Comparison of ENCODE assay signal across 7 cellular contexts in the genomic region with DNA sequence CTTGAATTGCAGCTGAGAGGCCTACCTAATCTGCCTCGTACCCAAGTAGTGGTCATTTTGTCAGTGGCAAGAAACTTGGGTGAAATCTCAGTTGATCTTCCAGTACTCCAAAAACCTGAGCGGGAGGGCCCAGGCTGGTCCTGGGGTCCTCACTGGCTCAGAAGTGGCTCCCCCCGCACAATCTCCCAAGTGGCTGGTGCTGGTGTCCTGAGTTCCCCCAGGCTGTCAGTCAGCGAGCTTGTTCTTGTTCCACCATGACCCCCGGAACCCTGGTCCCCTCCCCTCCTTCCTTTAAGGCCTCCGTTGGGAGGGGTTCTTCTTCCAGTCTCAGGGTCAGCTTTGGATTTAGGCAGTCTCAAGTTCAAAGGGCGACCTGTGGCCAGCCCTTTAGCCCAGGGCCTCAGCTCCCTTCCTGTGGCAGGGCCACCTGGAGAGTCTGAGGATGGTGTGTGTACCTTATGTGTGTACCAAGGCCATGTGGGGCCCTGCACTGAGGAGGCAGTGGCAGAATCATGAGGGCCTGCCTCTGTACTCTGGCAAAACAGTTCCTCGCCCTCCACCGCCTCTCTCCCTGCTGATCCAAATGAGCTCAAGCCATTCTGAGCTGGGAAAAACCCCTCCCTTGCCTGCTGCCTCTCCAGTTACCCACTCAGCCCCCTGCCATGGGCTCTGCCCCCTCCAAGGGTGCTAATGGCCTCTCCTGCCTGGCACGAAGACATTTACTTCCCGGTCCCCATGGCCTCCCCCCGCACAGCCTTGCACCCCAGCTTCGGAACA. TPM values are rescaled to one million over a fixed set of nuclear protein-coding genes. Genes with fewer than 3 reads are reported as not detected.
DNase-seq lines count a peak whose midpoint lies in the region; ATAC-seq and TF ChIP-seq lines count a peak whose summit lies in the region.
"Had no signal": no experiment of that assay in that cellular context is flagged by ENCODE, and none has a peak within 500 bp of the region (broad histone marks: within the 10 kb centered on the region; RNA-seq: fewer than 3 reads in every experiment).

No MANE protein-coding gene starts in this region.

- H3K9me3 ChIP-seq in left ventricle myocardium inferior (replicated peaks) (no peaks in the 10 kb centered on the region), uterus (no peaks in the 10 kb centered on the region)

- peaks cover 28% of the 10 kb centered on the region for H3K27me3 Mint-ChIP-seq in glutamatergic neuron (ENCODE audit: unreplicated experiment)

- no peak for ATAC-seq in Right ventricle myocardium inferior

- H3K4me1 Mint-ChIP-seq in glutamatergic neuron (ENCODE audit: low read depth, unreplicated experiment), result peaks cover 39% of the 10 kb centered on the region

- peak overlapping the region; percentile 67 for H3K27ac ChIP-seq in left ventricle myocardium inferior (replicated peaks)
- peak overlapping the region; percentile 77 to 86 for H3K27ac ChIP-seq in uterus

- peak overlapping the region; percentile 38 for H3K4me3 Mint-ChIP-seq in glutamatergic neuron (ENCODE audit: unreplicated experiment)

- peak overlapping the region; percentile 79 for H3K27ac Mint-ChIP-seq in glutamatergic neuron (ENCODE audit: unreplicated experiment)

- H3K36me3 Mint-ChIP-seq in glutamatergic neuron (ENCODE audit: unreplicated experiment), result no peaks in the 10 kb centered on the region

- H3K27me3 ChIP-seq in left ventricle myocardium inferior (ENCODE audit: low read depth) (peaks cover 58% of the 10 kb centered on the region), uterus (no peaks in the 10 kb centered on the region)

- H3K36me3 ChIP-seq in left ventricle myocardium inferior (no peaks in the 10 kb centered on the region), uterus (no peaks in the 10 kb centered on the region)

- TF ChIP-seq CTCF in left ventricle myocardium inferior (IDR thresholded peaks at IDR 0.05; ENCODE audit: borderline replicate concordance) (no peak), glutamatergic neuron (IDR thresholded peaks at IDR 0.05; ENCODE audit: partially characterized antibody, unreplicated experiment) (no peak), uterus (IDR thresholded peaks at IDR 0.05) (no peak)

- no peak for DNase-seq in left ventricle myocardium inferior
- DNase-seq in Right ventricle myocardium inferior (ENCODE audit: missing footprints), result no peak
- DNase-seq in glutamatergic neuron, result no peak
- peak in 1 of 2 donors; percentile 30 for DNase-seq in uterus
- DNase-seq in activated CD4-positive, CD25-positive, alpha-beta regulatory T cell treated with anti-CD3 and anti-CD28 coated beads, Interleukin-2, amount 50 U/mL, for 72 hours, result no peak
- DNase-seq in cerebellum (ENCODE audit: low spot score), result no peak
- DNase-seq: NCI-H774 had no signal

- peaks cover 53% of the 10 kb centered on the region for H3K4me1 ChIP-seq in left ventricle myocardium inferior
- H3K4me1 ChIP-seq in uterus, result peaks cover 0 to 24% of the 10 kb centered on the region in 2 donors

- H3K4me3 ChIP-seq in left ventricle myocardium inferior, result no peak overlapping the region
- no peak overlapping the region for H3K4me3 ChIP-seq in uterus

- H3K9me3 Mint-ChIP-seq in glutamatergic neuron (ENCODE audit: unreplicated experiment), result peaks cover 28% of the 10 kb centered on the region

- intact Hi-C loops in left ventricle myocardium inferior (cut with micrococcal nuclease), result no loop called here
- intact Hi-C loops in Right ventricle myocardium inferior (cut with DNase I), result no loop called here
- intact Hi-C loops in uterus (cut with DNase I; ENCODE audit: low total_unique reads), result no loop called here

- TF ChIP-seq POLR2A in uterus (IDR thresholded peaks at IDR 0.05), result no peak

RNA-seq across cellular contexts. Expression of a gene that starts 4.5 kb away (rescaled TPM):
- total RNA-seq in left ventricle myocardium inferior (21.8 TPM), Right ventricle myocardium inferior (32.2 TPM), glutamatergic neuron (ENCODE audit: unreplicated experiment) (1,261 TPM), uterus (100 to 1,000 TPM in 2 of 4 donors, 10 to 100 TPM in 2; 30.6 to 107 (median 82.7) TPM), cerebellum (139 TPM)

RNA-seq across cellular contexts. Expression of a gene that starts 19.5 kb away (rescaled TPM):
- total RNA-seq in left ventricle myocardium inferior (54.4 TPM), Right ventricle myocardium inferior (43.1 TPM), glutamatergic neuron (ENCODE audit: unreplicated experiment) (430 TPM), uterus (100 to 1,000 TPM; 102 to 543 (median 193) TPM), cerebellum (10.4 TPM)

RNA-seq across cellular contexts. Expression of a gene that starts 31.3 kb away (rescaled TPM):
- 2.1 TPM for total RNA-seq in left ventricle myocardium inferior
- total RNA-seq in Right ventricle myocardium inferior, result 1.4 TPM
- total RNA-seq in glutamatergic neuron (ENCODE audit: unreplicated experiment), result 4.1 TPM
- 1 to 10 TPM in 2 of 4 donors, not detected in 2; 1.9 to 3.0 TPM for total RNA-seq in uterus
- 5.9 TPM for total RNA-seq in cerebellum

RNA-seq across cellular contexts. Expression of a gene that starts 31.7 kb away (rescaled TPM):
- total RNA-seq in left ventricle myocardium inferior (3.3 TPM), Right ventricle myocardium inferior (4.4 TPM), glutamatergic neuron (ENCODE audit: unreplicated experiment) (29.2 TPM), uterus (10 to 100 TPM in 1 of 4 donors, 1 to 10 TPM in 3; 3.6 to 20.0 (median 7.1) TPM), cerebellum (6.4 TPM)

RNA-seq across cellular contexts. Expression of a gene that starts 38.9 kb away (rescaled TPM):
- total RNA-seq in left ventricle myocardium inferior, result 29.7 TPM
- total RNA-seq in Right ventricle myocardium inferior, result 30.1 TPM
- 125 TPM for total RNA-seq in glutamatergic neuron (ENCODE audit: unreplicated experiment)
- total RNA-seq in uterus, result 100 to 1,000 TPM in 2 of 4 donors, 10 to 100 TPM in 2; 61.0 to 146 (median 95.6) TPM
- total RNA-seq in cerebellum, result 50.5 TPM
